ENCODE assay signal across 24 cellular contexts in the genomic region with DNA sequence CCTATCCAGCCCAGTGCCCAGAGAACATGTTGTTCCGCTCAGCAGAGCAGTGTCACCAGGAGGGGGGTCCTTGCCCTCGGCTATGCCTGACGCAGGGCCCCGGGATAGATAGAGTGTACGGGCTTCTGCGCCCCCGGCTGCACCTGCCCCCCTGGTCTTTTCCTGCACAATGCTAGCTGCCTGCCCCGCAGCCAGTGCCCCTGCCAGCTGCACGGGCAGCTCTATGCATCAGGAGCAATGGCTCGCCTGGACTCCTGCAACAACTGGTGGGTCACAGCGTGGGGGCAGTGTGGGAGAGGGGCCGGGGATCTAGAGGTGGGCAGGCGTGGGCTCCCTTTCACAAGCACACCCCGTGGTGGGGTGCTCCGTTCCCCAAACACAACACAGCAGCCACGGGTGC. TPM values are rescaled to one million over a fixed set of nuclear protein-coding genes. Genes with fewer than 3 reads are reported as not detected.
"Had no signal": no experiment of that assay in that cellular context is flagged by ENCODE, and none has a peak within 500 bp of the region (broad histone marks: within the 10 kb centered on the region; RNA-seq: fewer than 3 reads in every experiment).

No MANE protein-coding gene starts in this region.

- H3K9ac ChIP-seq: parathyroid adenoma had no signal

- ATAC-seq: naive thymus-derived CD8-positive, alpha-beta T cell; natural killer cell treated with Interleukin-12 subunit alpha and Interleukin-12 subunit beta and Interleukin-15 and Interleukin-18, amount 100 ng/mL, for 72 hours; psoas muscle; right cardiac atrium; stimulated activated memory B cell treated with anti-CD40 and anti-IgM and Interleukin-4, amounts not matched to agents 10 μg/mL and 1 μg/mL and 100 μg/mL, for 72 hours; stimulated activated naive CD8-positive, alpha-beta T cell treated with anti-CD3 and anti-CD28 coated beads, Interleukin-15, amount 100 ng/mL, for 72 hours; stimulated activated naive CD8-positive, alpha-beta T cell treated with anti-CD3 and anti-CD28 coated beads, Interleukin-15, Interleukin-2, amounts not matched to agents 100 U/mL and 50 U/mL, for 24 hours had no signal

- H3K9me3 ChIP-seq: ovary, psoas muscle, right lobe of liver, spleen, suprapubic skin, testis, tibial nerve, upper lobe of left lung, vagina had no signal

- H3K4me2 ChIP-seq: smooth muscle cell had no signal

- H3K27me3 ChIP-seq: ovary, right lobe of liver, testis, tibial nerve, upper lobe of left lung, vagina had no signal

- H3K4me1 ChIP-seq: parathyroid adenoma, psoas muscle, right lobe of liver, spleen, suprapubic skin, testis, tibial nerve, upper lobe of left lung, vagina had no signal

- H3K4me3 ChIP-seq: ovary, psoas muscle, right lobe of liver, skin epidermis, smooth muscle cell, spleen, suprapubic skin, testis, tibial nerve, upper lobe of left lung, vagina had no signal

- H2AFZ ChIP-seq: parathyroid adenoma had no signal

- DNase-seq: nephron progenitor cell; occipital lobe; ovary; psoas muscle; right cardiac atrium; right lobe of liver; spleen; stimulated activated CD4-positive, alpha-beta T cell treated with anti-CD3 and anti-CD28 coated beads, Interleukin-1b, Interleukin-23, amount 100 ng/mL, for 48 hours; stimulated activated CD4-positive, alpha-beta T cell treated with anti-CD3 and anti-CD28 coated beads, Interleukin-4, amount 100 ng/mL, for 4 hours; stimulated activated naive CD8-positive, alpha-beta T cell treated with anti-CD3 and anti-CD28 coated beads, Interleukin-15, amount 100 ng/mL, for 72 hours; stimulated activated naive CD8-positive, alpha-beta T cell treated with anti-CD3 and anti-CD28 coated beads, Interleukin-15, Interleukin-2, amounts not matched to agents 100 U/mL and 50 U/mL, for 24 hours; substantia nigra had no signal

- H3K36me3 ChIP-seq: ovary, right lobe of liver, spleen, suprapubic skin, tibial nerve, upper lobe of left lung, vagina had no signal

- H3K27ac ChIP-seq: ovary, parathyroid adenoma, psoas muscle, right lobe of liver, skin epidermis, spleen, suprapubic skin, testis, tibial nerve, upper lobe of left lung, vagina had no signal

RNA-seq across cellular contexts. Expression of a gene that starts 33.3 kb away (rescaled TPM):
- total RNA-seq: osteoblast had no signal
